In the genomic region with DNA sequence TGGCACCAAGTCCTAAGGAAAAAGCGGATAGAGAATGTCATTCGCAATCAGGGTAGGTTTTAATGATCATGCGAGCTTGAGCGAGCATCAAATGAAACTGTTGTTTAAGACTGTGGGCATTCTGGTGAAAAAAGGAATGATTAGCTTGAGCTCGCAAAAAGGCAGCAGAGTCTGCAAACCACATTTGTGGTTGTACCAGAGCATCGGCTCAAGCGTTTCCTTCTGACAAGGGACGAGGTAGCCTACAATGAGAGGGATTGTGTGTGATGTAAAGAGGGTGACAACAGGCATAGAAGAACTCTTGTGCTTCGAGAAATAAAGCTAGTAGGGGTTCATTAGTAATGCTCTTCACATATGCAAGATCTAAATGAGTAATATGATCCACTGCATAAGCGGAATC, we compare ENCODE assay signal across 1 cellular context.
TF ChIP-seq lines count a peak whose summit lies in the region.

No MANE protein-coding gene starts in this region.

TF ChIP-seq in K562, 482 proteins besides CTCF, POLR2A, EP300 and RAD21:
- TF ChIP-seq, protein P1, sequence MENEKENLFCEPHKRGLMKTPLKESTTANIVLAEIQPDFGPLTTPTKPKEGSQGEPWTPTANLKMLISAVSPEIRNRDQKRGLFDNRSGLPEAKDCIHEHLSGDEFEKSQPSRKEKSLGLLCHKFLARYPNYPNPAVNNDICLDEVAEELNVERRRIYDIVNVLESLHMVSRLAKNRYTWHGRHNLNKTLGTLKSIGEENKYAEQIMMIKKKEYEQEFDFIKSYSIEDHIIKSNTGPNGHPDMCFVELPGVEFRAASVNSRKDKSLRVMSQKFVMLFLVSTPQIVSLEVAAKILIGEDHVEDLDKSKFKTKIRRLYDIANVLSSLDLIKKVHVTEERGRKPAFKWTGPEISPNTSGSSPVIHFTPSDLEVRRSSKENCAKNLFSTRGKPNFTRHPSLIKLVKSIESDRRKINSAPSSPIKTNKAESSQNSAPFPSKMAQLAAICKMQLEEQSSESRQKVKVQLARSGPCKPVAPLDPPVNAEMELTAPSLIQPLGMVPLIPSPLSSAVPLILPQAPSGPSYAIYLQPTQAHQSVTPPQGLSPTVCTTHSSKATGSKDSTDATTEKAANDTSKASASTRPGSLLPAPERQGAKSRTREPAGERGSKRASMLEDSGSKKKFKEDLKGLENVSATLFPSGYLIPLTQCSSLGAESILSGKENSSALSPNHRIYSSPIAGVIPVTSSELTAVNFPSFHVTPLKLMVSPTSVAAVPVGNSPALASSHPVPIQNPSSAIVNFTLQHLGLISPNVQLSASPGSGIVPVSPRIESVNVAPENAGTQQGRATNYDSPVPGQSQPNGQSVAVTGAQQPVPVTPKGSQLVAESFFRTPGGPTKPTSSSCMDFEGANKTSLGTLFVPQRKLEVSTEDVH (IDR thresholded peaks at IDR 0.05; ENCODE audit: low read depth, partially characterized antibody), result no peak
- TF ChIP-seq, protein P2, sequence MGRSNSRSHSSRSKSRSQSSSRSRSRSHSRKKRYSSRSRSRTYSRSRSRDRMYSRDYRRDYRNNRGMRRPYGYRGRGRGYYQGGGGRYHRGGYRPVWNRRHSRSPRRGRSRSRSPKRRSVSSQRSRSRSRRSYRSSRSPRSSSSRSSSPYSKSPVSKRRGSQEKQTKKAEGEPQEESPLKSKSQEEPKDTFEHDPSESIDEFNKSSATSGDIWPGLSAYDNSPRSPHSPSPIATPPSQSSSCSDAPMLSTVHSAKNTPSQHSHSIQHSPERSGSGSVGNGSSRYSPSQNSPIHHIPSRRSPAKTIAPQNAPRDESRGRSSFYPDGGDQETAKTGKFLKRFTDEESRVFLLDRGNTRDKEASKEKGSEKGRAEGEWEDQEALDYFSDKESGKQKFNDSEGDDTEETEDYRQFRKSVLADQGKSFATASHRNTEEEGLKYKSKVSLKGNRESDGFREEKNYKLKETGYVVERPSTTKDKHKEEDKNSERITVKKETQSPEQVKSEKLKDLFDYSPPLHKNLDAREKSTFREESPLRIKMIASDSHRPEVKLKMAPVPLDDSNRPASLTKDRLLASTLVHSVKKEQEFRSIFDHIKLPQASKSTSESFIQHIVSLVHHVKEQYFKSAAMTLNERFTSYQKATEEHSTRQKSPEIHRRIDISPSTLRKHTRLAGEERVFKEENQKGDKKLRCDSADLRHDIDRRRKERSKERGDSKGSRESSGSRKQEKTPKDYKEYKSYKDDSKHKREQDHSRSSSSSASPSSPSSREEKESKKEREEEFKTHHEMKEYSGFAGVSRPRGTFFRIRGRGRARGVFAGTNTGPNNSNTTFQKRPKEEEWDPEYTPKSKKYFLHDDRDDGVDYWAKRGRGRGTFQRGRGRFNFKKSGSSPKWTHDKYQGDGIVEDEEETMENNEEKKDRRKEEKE (IDR thresholded peaks at IDR 0.05; ENCODE audit: borderline replicate concordance in 1 of 2, control insufficient read depth in 1 of 2, low read depth in 2 of 2, low read length in 1 of 2), result no peak
- TF ChIP-seq ZNF644 (tag; IDR thresholded peaks at IDR 0.05; ENCODE audit: low read depth) (no peak), THRAP3 (IDR thresholded peaks at IDR 0.05; ENCODE audit: borderline replicate concordance) (no peak), ELF1 (tag; IDR thresholded peaks at IDR 0.05) (no peak), TCF7L2 (IDR thresholded peaks at IDR 0.05; ENCODE audit: low read depth, low read length) (no peak), TFE3 (CRISPR knock-in tag; IDR thresholded peaks at IDR 0.05) (no peak), CBFA2T2 (conservative IDR thresholded peaks at IDR 0.05) (no peak), ZNF280B (CRISPR knock-in tag; IDR thresholded peaks at IDR 0.05) (no peak), MYBL2 (IDR thresholded peaks at IDR 0.05; ENCODE audit: low read depth) (no peak), MYBL2 (CRISPR knock-in tag; IDR thresholded peaks at IDR 0.05; ENCODE audit: borderline replicate concordance) (no peak)
